Comparison of ENCODE assay signal across 29 cellular contexts in the genomic region with DNA sequence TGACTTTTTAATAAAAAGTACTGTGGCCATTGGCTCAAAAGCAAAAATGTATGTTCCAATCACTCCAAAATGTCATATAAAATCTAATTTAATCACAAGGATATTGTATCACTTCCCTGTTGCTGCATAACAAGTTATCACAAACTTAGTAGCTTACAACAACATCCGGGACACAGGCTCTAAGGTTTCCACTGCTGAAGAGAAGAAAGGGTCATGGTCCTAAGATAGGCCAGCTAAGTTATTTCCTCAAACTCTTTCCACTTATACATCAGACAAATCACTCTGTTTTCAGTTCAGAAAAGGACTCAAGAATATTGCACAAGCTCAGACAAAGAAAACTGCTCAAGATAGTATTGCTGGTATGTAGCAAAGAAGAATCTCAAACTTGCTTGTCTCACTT.
"Had no signal": no experiment of that assay in that cellular context is flagged by ENCODE, and none has a peak within 500 bp of the region (broad histone marks: within the 10 kb centered on the region; RNA-seq: fewer than 3 reads in every experiment).

No MANE protein-coding gene starts in this region.

- H3K36me3 ChIP-seq: colonic mucosa, esophagus muscularis mucosa, esophagus squamous epithelium, gastrocnemius medialis, gastroesophageal sphincter, heart left ventricle, heart right ventricle had no signal

- H3K4me3 ChIP-seq: colonic mucosa, coronary artery, dorsolateral prefrontal cortex, esophagus muscularis mucosa, esophagus squamous epithelium, gastrocnemius medialis, gastroesophageal sphincter, heart left ventricle, heart right ventricle had no signal

- H3K27ac Mint-ChIP-seq: dendritic cell treated with granulocyte-macrophage colony-stimulating factor and Interleukin-4, amounts not matched to agents 40 ng/mL and 50 ng/mL, for 4 days; effector memory CD8-positive, alpha-beta T cell; endodermal cell had no signal

- H3K4me3 Mint-ChIP-seq: dendritic cell treated with granulocyte-macrophage colony-stimulating factor and Interleukin-4, amounts not matched to agents 40 ng/mL and 50 ng/mL, for 4 days; effector memory CD8-positive, alpha-beta T cell; endodermal cell had no signal

- H3K4me1 ChIP-seq: colonic mucosa, esophagus muscularis mucosa, esophagus squamous epithelium, foreskin keratinocyte, gastrocnemius medialis, gastroesophageal sphincter, heart left ventricle, heart right ventricle had no signal

- H3K9me3 ChIP-seq: colonic mucosa, esophagus muscularis mucosa, esophagus squamous epithelium, gastrocnemius medialis, gastroesophageal sphincter, heart left ventricle, heart right ventricle had no signal

- H3K4me1 Mint-ChIP-seq: endodermal cell had no signal

- FAIRE-seq: colon, endometrium, endothelial cell of umbilical vein, frontal cortex had no signal

- ATAC-seq: effector memory CD8-positive, alpha-beta T cell; esophagus mucosa; foreskin keratinocyte; gastrocnemius medialis; gastroesophageal sphincter; heart left ventricle; heart right ventricle had no signal

- H3K27me3 Mint-ChIP-seq: dendritic cell treated with granulocyte-macrophage colony-stimulating factor and Interleukin-4, amounts not matched to agents 40 ng/mL and 50 ng/mL, for 4 days had no signal

- H3K9me3 Mint-ChIP-seq: dendritic cell treated with granulocyte-macrophage colony-stimulating factor and Interleukin-4, amounts not matched to agents 40 ng/mL and 50 ng/mL, for 4 days; effector memory CD8-positive, alpha-beta T cell; endodermal cell had no signal

- H3K27me3 ChIP-seq: colonic mucosa, esophagus muscularis mucosa, esophagus squamous epithelium, gastrocnemius medialis, gastroesophageal sphincter had no signal

- H3K27ac ChIP-seq: colonic mucosa, coronary artery, dorsolateral prefrontal cortex, epithelial cell of prostate, esophagus muscularis mucosa, esophagus squamous epithelium, foreskin keratinocyte, gastrocnemius medialis, gastroesophageal sphincter, heart left ventricle, heart right ventricle had no signal

- DNase-seq: colonic mucosa; cortex of kidney; dermis blood vessel endothelial cell; dorsolateral prefrontal cortex; effector CD4-positive, alpha-beta T cell; effector CD8-positive, alpha-beta T cell; effector memory CD4-positive, alpha-beta T cell; effector memory CD8-positive, alpha-beta T cell; endodermal cell; erythroblast; esophagus squamous epithelium; foreskin fibroblast; foreskin keratinocyte; foreskin melanocyte; gastrocnemius medialis; glutamatergic neuron; head of caudate nucleus; heart left ventricle; heart right ventricle had no signal
